ENCODE assay signal across 23 cellular contexts in the genomic region with DNA sequence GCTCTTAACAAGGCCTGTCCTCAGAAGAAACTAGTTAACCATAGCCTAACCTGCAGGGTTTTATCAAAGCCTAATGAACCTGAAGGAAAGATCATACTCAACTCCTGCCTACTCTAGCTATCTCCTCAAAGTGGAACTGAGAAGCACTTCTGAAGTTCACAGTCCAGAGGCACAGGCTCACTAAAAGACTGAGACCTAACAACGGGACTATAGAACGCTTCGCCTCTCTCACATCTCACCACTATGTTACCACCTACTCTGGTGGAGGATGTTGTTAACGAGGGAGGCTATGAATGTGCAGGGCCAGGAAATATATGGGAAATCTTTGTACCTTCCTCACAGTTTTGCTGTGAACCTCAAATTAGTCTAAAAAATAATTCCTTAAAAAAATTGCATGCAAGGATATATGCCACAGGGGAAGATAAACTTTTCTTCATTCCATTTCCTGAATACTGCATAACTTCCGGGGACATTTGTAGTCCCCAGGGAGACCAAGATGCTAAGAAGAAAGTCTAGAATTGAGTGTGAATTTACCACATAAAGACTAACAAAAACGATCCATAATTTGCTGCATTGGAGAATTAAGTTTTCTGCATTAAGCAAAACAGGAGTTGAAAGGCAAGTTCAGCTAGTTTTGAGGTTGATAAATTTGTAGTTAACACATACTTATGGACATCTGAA.
DNase-seq lines count a peak whose midpoint lies in the region; ATAC-seq lines count a peak whose summit lies in the region.
"Had no signal": no experiment of that assay in that cellular context is flagged by ENCODE, and none has a peak within 500 bp of the region (broad histone marks: within the 10 kb centered on the region; RNA-seq: fewer than 3 reads in every experiment).

No MANE protein-coding gene starts in this region.

- peaks cover 2% of the 10 kb centered on the region for H3K36me3 Mint-ChIP-seq in memory B cell
- H3K36me3 Mint-ChIP-seq: CD4-positive, CD25-positive, alpha-beta regulatory T cell had no signal

- no peaks in the 10 kb centered on the region for H3K27me3 Mint-ChIP-seq in memory B cell

- H3K9me3 Mint-ChIP-seq in memory B cell, result no peaks in the 10 kb centered on the region
- H3K9me3 Mint-ChIP-seq: activated CD8-positive, alpha-beta T cell treated with anti-CD3 and anti-CD28 coated beads for 36 hours; CD4-positive, CD25-positive, alpha-beta regulatory T cell; nephron progenitor cell had no signal

- H3K4me3 Mint-ChIP-seq in memory B cell, result no peak overlapping the region
- H3K4me3 Mint-ChIP-seq: activated CD8-positive, alpha-beta T cell treated with anti-CD3 and anti-CD28 coated beads for 36 hours; CD4-positive, CD25-positive, alpha-beta regulatory T cell; nephron progenitor cell had no signal

- peak; percentile 73 for ATAC-seq in GM18520 (IDR thresholded peaks at IDR 0.05; ENCODE audit: unreplicated experiment)
- ATAC-seq in GM21529 (IDR thresholded peaks at IDR 0.05; ENCODE audit: unreplicated experiment), result peak; percentile 89
- ATAC-seq in HG03095 (IDR thresholded peaks at IDR 0.05; ENCODE audit: unreplicated experiment), result peak; percentile 79
- ATAC-seq in memory B cell (ENCODE audit: low read depth), result peak; percentile 45
- no peak for ATAC-seq in GM18502 (IDR thresholded peaks at IDR 0.05; ENCODE audit: poor library complexity, unreplicated experiment)
- ATAC-seq: activated CD4-positive, CD25-positive, alpha-beta regulatory T cell treated with anti-CD3 and anti-CD28 coated beads, Interleukin-2, amount 50 U/mL, for 24 hours; activated CD8-positive, alpha-beta T cell treated with anti-CD3 and anti-CD28 coated beads for 36 hours; esophagus mucosa; left ventricle myocardium superior; mucosa of descending colon had no signal

- H3K4me1 Mint-ChIP-seq in memory B cell, result peaks cover 7% of the 10 kb centered on the region
- H3K4me1 Mint-ChIP-seq: nephron progenitor cell had no signal

- DNase-seq in memory B cell (ENCODE audit: low spot score in 2 of 2), result no peak
- no peak for DNase-seq in stimulated activated naive CD4-positive, alpha-beta T cell treated with Interleukin-2 at 50 U/mL for 16 hours (lab: John Stamatoyannopoulos, UW)
- no peak for DNase-seq in stimulated activated CD4-positive, alpha-beta T cell treated with anti-CD3 and anti-CD28 coated beads, Interleukin-4, amount 100 ng/mL, for 1 hour
- DNase-seq: activated CD8-positive, alpha-beta T cell treated with anti-CD3 and anti-CD28 coated beads for 36 hours; activated naive CD4-positive, alpha-beta T cell; adrenal gland; CD4-positive, CD25-positive, alpha-beta regulatory T cell; DMS153; effector memory CD4-positive, alpha-beta T cell; GOT3; hippocampal formation; KG1; left ventricle myocardium superior; mucosa of descending colon; MV-4-11; NCI-H1694; nephron progenitor cell had no signal

- no peak overlapping the region for H3K27ac Mint-ChIP-seq in memory B cell
- H3K27ac Mint-ChIP-seq: activated CD8-positive, alpha-beta T cell treated with anti-CD3 and anti-CD28 coated beads for 36 hours; CD4-positive, CD25-positive, alpha-beta regulatory T cell; nephron progenitor cell had no signal
